In genomic region chr14:104953097-104953496, GRCh38 we compare ENCODE assay signal across 20 cellular contexts. TPM values are rescaled to one million over a fixed set of nuclear protein-coding genes. Genes with fewer than 3 reads are reported as not detected.
"Had no signal": no experiment of that assay in that cellular context is flagged by ENCODE, and none has a peak within 500 bp of the region (broad histone marks: within the 10 kb centered on the region; RNA-seq: fewer than 3 reads in every experiment).

No MANE protein-coding gene starts in this region.

- H3K27ac Mint-ChIP-seq: endodermal cell; natural killer cell treated with Interleukin-12 subunit alpha and Interleukin-12 subunit beta and Interleukin-15 and Interleukin-18, amount 100 ng/mL, for 72 hours had no signal

- H3K4me3 Mint-ChIP-seq: endodermal cell; natural killer cell treated with Interleukin-12 subunit alpha and Interleukin-12 subunit beta and Interleukin-15 and Interleukin-18, amount 100 ng/mL, for 72 hours had no signal

- H3K9me3 Mint-ChIP-seq: activated naive CD4-positive, alpha-beta T cell treated with anti-CD3 and anti-CD28 coated beads, Interleukin-2, amount 50 U/mL, for 72 hours; endodermal cell; natural killer cell treated with Interleukin-12 subunit alpha and Interleukin-12 subunit beta and Interleukin-15 and Interleukin-18, amount 100 ng/mL, for 72 hours had no signal

- H3K36me3 Mint-ChIP-seq: activated naive CD4-positive, alpha-beta T cell treated with anti-CD3 and anti-CD28 coated beads, Interleukin-2, amount 50 U/mL, for 72 hours; natural killer cell treated with Interleukin-12 subunit alpha and Interleukin-12 subunit beta and Interleukin-15 and Interleukin-18, amount 100 ng/mL, for 72 hours had no signal

- ATAC-seq: activated naive CD4-positive, alpha-beta T cell treated with anti-CD3 and anti-CD28 coated beads, Interleukin-2, amount 50 U/mL, for 72 hours; heart right ventricle; left lobe of liver; natural killer cell treated with Interleukin-12 subunit alpha and Interleukin-12 subunit beta and Interleukin-15 and Interleukin-18, amount 100 ng/mL, for 72 hours; SK-N-SH treated with all-trans-retinoic acid at 6 μM for 48 hours had no signal

- DNase-seq: activated CD4-positive, alpha-beta T cell treated with anti-CD3 and anti-CD28 coated beads for 1 hour; activated CD4-positive, alpha-beta T cell treated with anti-CD3 and anti-CD28 coated beads, Interleukin-2, amount 50 U/mL, for 1 hour; activated gamma-delta T cell treated with Interleukin-2 at 50 U/mL for 16 hours; activated T-cell treated with anti-CD3 and anti-CD28 coated beads, Interleukin-2, amount 50 U/mL, for 1 hour; cerebellar nuclear complex; cortex of kidney; endodermal cell; heart right ventricle; islet precursor cell; midbrain; sigmoid colon; stimulated activated CD4-positive, alpha-beta T cell treated with anti-CD3 and anti-CD28 coated beads, Interleukin-4, amount 100 ng/mL, for 1 hour; stimulated activated naive CD4-positive, alpha-beta T cell treated with Interleukin-2 at 50 U/mL for 16 hours had no signal

- H3K4me1 Mint-ChIP-seq: endodermal cell had no signal

RNA-seq across cellular contexts. Expression of gene AHNAK2, which starts 25.1 kb away (rescaled TPM):
- total RNA-seq: natural killer cell treated with Interleukin-12 subunit alpha and Interleukin-12 subunit beta and Interleukin-15 and Interleukin-18, amount 100 ng/mL, for 72 hours had no signal

RNA-seq across cellular contexts. Expression of gene PLD4, which starts 28.4 kb away (rescaled TPM):
- total RNA-seq: bronchial epithelial cell; endodermal cell; epithelial cell of proximal tubule; fibroblast of villous mesenchyme; left lobe of liver; natural killer cell treated with Interleukin-12 subunit alpha and Interleukin-12 subunit beta and Interleukin-15 and Interleukin-18, amount 100 ng/mL, for 72 hours had no signal
